In genomic region chr7:95476072-95476845, GRCh38 we compare ENCODE assay signal across 10 cellular contexts. TPM values are rescaled to one million over a fixed set of nuclear protein-coding genes. Genes with fewer than 3 reads are reported as not detected.
DNase-seq lines count a peak whose midpoint lies in the region; ATAC-seq, FAIRE-seq and TF ChIP-seq lines count a peak whose summit lies in the region.
"Had no signal": no experiment of that assay in that cellular context is flagged by ENCODE, and none has a peak within 500 bp of the region (broad histone marks: within the 10 kb centered on the region; RNA-seq: fewer than 3 reads in every experiment).

No MANE protein-coding gene starts in this region.

- no peak overlapping the region for H3K4me2 ChIP-seq in Karpas-422 (ENCODE audit: low read depth, low read length, poor library complexity, severe bottlenecking)
- H3K4me2 ChIP-seq in OCI-LY7 (ENCODE audit: low read length): no peak overlapping the region
- no peak overlapping the region for H3K4me2 ChIP-seq in H1 (ENCODE audit: insufficient read depth in 1 of 2, low read depth in 2 of 2, low read length in 2 of 2)
- H3K4me2 ChIP-seq in neuronal stem cell (ENCODE audit: insufficient read depth, low read length, poor library complexity, severe bottlenecking): no peak overlapping the region

- no peak overlapping the region for H2AK5ac ChIP-seq in H1 (ENCODE audit: low read depth, low read length)
- H2AK5ac ChIP-seq in neuronal stem cell (ENCODE audit: low read depth, low read length): no peak overlapping the region

- TF ChIP-seq EP300 in H1 (IDR thresholded peaks at IDR 0.05; ENCODE audit: borderline replicate concordance in 1 of 2, low read depth in 2 of 2, low read length in 2 of 2): no peak

- H3K23ac ChIP-seq in H1 (ENCODE audit: insufficient read length): no peak overlapping the region
- H3K23ac ChIP-seq in neuronal stem cell (ENCODE audit: low read depth, low read length, poor library complexity): no peak overlapping the region

- H3K9me3 ChIP-seq in Karpas-422 (ENCODE audit: low read length): no peaks in the 10 kb centered on the region
- H3K9me3 ChIP-seq in OCI-LY7 (ENCODE audit: low read length): no peaks in the 10 kb centered on the region
- no peaks in the 10 kb centered on the region for H3K9me3 ChIP-seq in H1 (ENCODE audit: insufficient read depth in 2 of 2, low read depth in 1 of 2, low read length in 1 of 2)
- no peaks in the 10 kb centered on the region for H3K9me3 ChIP-seq in neuronal stem cell (replicated peaks in 1 of 2; ENCODE audit: control insufficient read depth in 2 of 2, insufficient read depth in 1 of 2, low read depth in 1 of 2, low read length in 2 of 2)
- H3K9me3 ChIP-seq: left lung, thoracic aorta had no signal

- H3K56ac ChIP-seq in H1 (replicated peaks; ENCODE audit: insufficient read length, low read depth, low read length): no peak overlapping the region

- no peak overlapping the region for H3K14ac ChIP-seq in H1 (ENCODE audit: insufficient read length)
- no peak overlapping the region for H3K14ac ChIP-seq in neuronal stem cell (ENCODE audit: low read length)

- no peaks in the 10 kb centered on the region for H4K20me1 ChIP-seq in Karpas-422 (ENCODE audit: insufficient read depth, low read depth, low read length)
- no peaks in the 10 kb centered on the region for H4K20me1 ChIP-seq in OCI-LY7 (ENCODE audit: insufficient read depth, low read length)
- H4K20me1 ChIP-seq in H1 (replicated peaks in 1 of 2; ENCODE audit: control insufficient read depth in 1 of 2, insufficient read depth in 2 of 2, low read length in 2 of 2): no peaks in the 10 kb centered on the region

- H3K4me1 ChIP-seq in Karpas-422 (ENCODE audit: low read length): no peaks in the 10 kb centered on the region
- peaks cover 8% of the 10 kb centered on the region for H3K4me1 ChIP-seq in OCI-LY7 (ENCODE audit: insufficient read depth, low read length, poor library complexity, severe bottlenecking)
- H3K4me1 ChIP-seq in H1 (replicated peaks in 1 of 4; ENCODE audit: control insufficient read depth in 3 of 4, insufficient read depth in 4 of 4, low read length in 3 of 4): no peaks in the 10 kb centered on the region; a peak in 1 of 7 replicates
- peaks cover 17 to 52% of the 10 kb centered on the region in 2 donors for H3K4me1 ChIP-seq in neuronal stem cell (ENCODE audit: control insufficient read depth in 2 of 2, insufficient read depth in 1 of 2, low read depth in 1 of 2, low read length in 2 of 2)

- no peak overlapping the region for H3K18ac ChIP-seq in H1 (ENCODE audit: extremely low read depth, low read length)
- no peak overlapping the region for H3K18ac ChIP-seq in neuronal stem cell (ENCODE audit: low read length)

- peak overlapping the region; percentile 84 for H2AFZ ChIP-seq in Karpas-422 (ENCODE audit: low read length)
- H2AFZ ChIP-seq in OCI-LY7 (ENCODE audit: low read length): peak overlapping the region; percentile 98
- peak overlapping the region; percentile 84; the same call in 1 of the 2 replicates for H2AFZ ChIP-seq in H1 (ENCODE audit: low read length)
- H2AFZ ChIP-seq in neuronal stem cell (ENCODE audit: low read length): peak overlapping the region; percentile 60

- H3K4ac ChIP-seq in H1 (replicated peaks; ENCODE audit: insufficient read length, low read depth, low read length) (no peak overlapping the region), neuronal stem cell (ENCODE audit: low read length) (no peak overlapping the region)

- DNase-seq in Karpas-422: no peak
- no peak for DNase-seq in OCI-LY7 (ENCODE audit: low spot score)
- no peak for DNase-seq in H1 (ENCODE audit: low read depth in 1 of 2, low spot score in 2 of 2)
- no peak for DNase-seq in neuronal stem cell (ENCODE audit: low spot score)
- DNase-seq in NCI-H345 (lab: John Stamatoyannopoulos, UW): no peak
- no peak for DNase-seq in CD1c-positive myeloid dendritic cell (ENCODE audit: extremely low spot score)

- intact Hi-C loops in OCI-LY7 (cut with micrococcal nuclease; ENCODE audit: unreplicated experiment): loop anchor here (2.0 kb wide), 1 partner anchor 1027 kb away; no protein-coding TSS in a partner anchor

- H3K27me3 ChIP-seq in Karpas-422 (ENCODE audit: low read length) (no peaks in the 10 kb centered on the region), H1 (replicated peaks in 1 of 4; ENCODE audit: control insufficient read depth in 3 of 4, extremely low read depth in 1 of 4, insufficient read depth in 3 of 4, low read length in 3 of 4) (no peaks in the 10 kb centered on the region), neuronal stem cell (ENCODE audit: control insufficient read depth in 3 of 3, insufficient read depth in 3 of 3, low read depth in 1 of 3, low read length in 3 of 3) (no peaks in the 10 kb centered on the region)
- H3K27me3 ChIP-seq: left lung had no signal

- TF ChIP-seq RAD21 in H1 (IDR thresholded peaks at IDR 0.05 in 1 of 2, conservative IDR thresholded peaks at IDR 0.05 in 1 of 2; ENCODE audit: low read depth in 2 of 2, low read length in 2 of 2): no peak

- no peak for TF ChIP-seq POLR2A in H1 (IDR thresholded peaks at IDR 0.05; ENCODE audit: control extremely low read depth in 1 of 2, low read depth in 2 of 2, low read length in 2 of 2)

- BruUV-seq in OCI-LY7 (replicated peaks; lab: Mats Ljungman, UMichigan): no TSS peak

- H3K36me3 ChIP-seq in Karpas-422 (ENCODE audit: insufficient read depth, low read length) (no peaks in the 10 kb centered on the region), OCI-LY7 (ENCODE audit: insufficient read depth, low read length) (no peaks in the 10 kb centered on the region; the same call in 1 of the 2 replicates), H1 (ENCODE audit: control insufficient read depth in 2 of 4, insufficient read depth in 4 of 4, low read length in 3 of 4) (no peaks in the 10 kb centered on the region), neuronal stem cell (replicated peaks in 1 of 2; ENCODE audit: control insufficient read depth in 2 of 2, insufficient read depth in 2 of 2, low read length in 2 of 2) (no peaks in the 10 kb centered on the region)
- H3K36me3 ChIP-seq: left lung, thoracic aorta had no signal

- H4K5ac ChIP-seq in H1 (ENCODE audit: insufficient read length, low read depth, low read length): no peak overlapping the region

- no peak for ATAC-seq in GM18907 (IDR thresholded peaks at IDR 0.05; ENCODE audit: unreplicated experiment)
- ATAC-seq in HG03378 (IDR thresholded peaks at IDR 0.05; ENCODE audit: unreplicated experiment): no peak

- no peaks in the 10 kb centered on the region; the same call in 1 of the 2 replicates for H3K23me2 ChIP-seq in H1 (ENCODE audit: low read depth, low read length)

- H4K8ac ChIP-seq in H1 (ENCODE audit: extremely low read depth, insufficient read depth, low read length): no peak overlapping the region
- H4K8ac ChIP-seq in neuronal stem cell (ENCODE audit: low read depth, low read length): no peak overlapping the region

- H3K4me3 ChIP-seq in Karpas-422 (ENCODE audit: low read length): no peak overlapping the region
- no peak overlapping the region for H3K4me3 ChIP-seq in OCI-LY7 (ENCODE audit: low read depth, low read length, poor library complexity, severe bottlenecking)
- H3K4me3 ChIP-seq in H1 (ENCODE audit: extremely low read depth in 1 of 4, insufficient read depth in 2 of 4, low read depth in 3 of 4, low read length in 4 of 4): no peak overlapping the region
- no peak overlapping the region for H3K4me3 ChIP-seq in neuronal stem cell (ENCODE audit: low read length in 2 of 2)
- H3K4me3 ChIP-seq: left lung, thoracic aorta had no signal

- POLR2A ChIA-PET in OCI-LY7 (lab: Charles Lee) (interaction anchor here (0.5 to 0.7 kb wide), 4 partner anchors 37 to 802 kb away, joined by 3 to 4 read pairs (median 4); no protein-coding TSS in a partner anchor), H1 (lab: Charles Lee; ENCODE audit: partially characterized antibody) (interaction anchor here (1.2 kb wide), 1 partner anchor 41 kb away, joined by 4 read pairs; no protein-coding TSS in a partner anchor)

- TF ChIP-seq CTCF in OCI-LY7 (conservative IDR thresholded peaks at IDR 0.05; ENCODE audit: low read length): no peak
- TF ChIP-seq CTCF in H1 (IDR thresholded peaks at IDR 0.05; ENCODE audit: control extremely low read depth in 1 of 3, insufficient read depth in 1 of 3, low read depth in 1 of 3, low read length in 3 of 3): no peak

- no peaks in the 10 kb centered on the region for H3K79me1 ChIP-seq in H1 (ENCODE audit: low read depth, low read length)
- H3K79me1 ChIP-seq in neuronal stem cell (ENCODE audit: low read depth, low read length): peaks cover 2% of the 10 kb centered on the region

- H3K27ac ChIP-seq in Karpas-422 (ENCODE audit: low read length) (no peak overlapping the region), OCI-LY7 (ENCODE audit: low read depth, low read length, poor library complexity, severe bottlenecking) (no peak overlapping the region), H1 (ENCODE audit: low read depth, low read length) (no peak overlapping the region), neuronal stem cell (replicated peaks; ENCODE audit: low read length) (peak overlapping the region; percentile 45)
- H3K27ac ChIP-seq: left lung, thoracic aorta had no signal

- H2BK120ac ChIP-seq in H1 (replicated peaks; ENCODE audit: low read depth, low read length): no peak overlapping the region
- H2BK120ac ChIP-seq in neuronal stem cell (ENCODE audit: low read depth, low read length): no peak overlapping the region

- H4K91ac ChIP-seq in H1 (replicated peaks; ENCODE audit: insufficient read length, low read length): no peak overlapping the region
- H4K91ac ChIP-seq in neuronal stem cell (ENCODE audit: low read depth, low read length, poor library complexity): no peak overlapping the region

- 83% methylated on average over 9 of the region's 9 CpGs; no CpG with 5 or more reads in 1 of the 2 experiments for WGBS in H1 (ENCODE audit: extremely low coverage in 1 of 2, insufficient coverage in 1 of 2, insufficient read length in 1 of 2, insufficient replicate concordance in 2 of 2, low coverage in 1 of 2, low lambda C conversion rate in 2 of 2, missing lambda C conversion rate in 1 of 2), 2 experiments
- no CpG with 5 or more reads among the region's 9 CpGs for WGBS in neuronal stem cell (ENCODE audit: extremely low coverage in 2 of 2, insufficient read length in 2 of 2, insufficient replicate concordance in 1 of 2), 2 donors

- H2BK20ac ChIP-seq in H1 (ENCODE audit: low read length): no peak overlapping the region

- H3K79me2 ChIP-seq in Karpas-422 (ENCODE audit: low read length) (no peaks in the 10 kb centered on the region), OCI-LY7 (ENCODE audit: insufficient read depth, low read depth, low read length) (no peaks in the 10 kb centered on the region), H1 (ENCODE audit: control insufficient read depth in 1 of 2, insufficient read depth in 2 of 2, low read length in 2 of 2) (no peaks in the 10 kb centered on the region)

- CTCF ChIA-PET in OCI-LY7 (lab: Charles Lee; ENCODE audit: unreplicated experiment) (interaction anchor here (0.6 to 1.0 kb wide), 2 partner anchors 108 to 1027 kb away, joined by 3 read pairs; no protein-coding TSS in a partner anchor), H1 (lab: Charles Lee; ENCODE audit: partially characterized antibody) (interaction anchor here (0.6 to 5.6 kb wide), 52 partner anchors 8 to 1797 kb away, joined by 3 to 55 read pairs (median 4); partner anchors contain the start of genes ASB4, COL1A2 and PON3)

- H3K9ac ChIP-seq in Karpas-422 (ENCODE audit: low read length): no peak overlapping the region
- no peak overlapping the region for H3K9ac ChIP-seq in H1 (replicated peaks in 1 of 4; ENCODE audit: extremely low read depth in 1 of 4, low read depth in 3 of 4, low read length in 3 of 4)
- H3K9ac ChIP-seq in neuronal stem cell (ENCODE audit: low read depth, low read length, poor library complexity): no peak overlapping the region

- H2BK5ac ChIP-seq in H1 (ENCODE audit: low read depth, low read length) (no peak overlapping the region), neuronal stem cell (ENCODE audit: low read length) (no peak overlapping the region)

- H2BK15ac ChIP-seq in H1 (ENCODE audit: low read length) (no peak overlapping the region), neuronal stem cell (ENCODE audit: low read length) (no peak overlapping the region)

- H3K9me2 ChIP-seq in Karpas-422 (replicated peaks; ENCODE audit: insufficient read depth, low read length) (no peaks in the 10 kb centered on the region), OCI-LY7 (ENCODE audit: insufficient read depth, low read length) (no peaks in the 10 kb centered on the region)

- no peak overlapping the region for H2BK12ac ChIP-seq in H1 (ENCODE audit: low read depth, low read length)
- no peak overlapping the region for H2BK12ac ChIP-seq in neuronal stem cell (ENCODE audit: low read length)

- no peak for FAIRE-seq in H1 (lab: Jason Lieb, UNC)

RNA-seq across cellular contexts. Expression of gene ASB4, which starts 9.5 kb away (rescaled TPM):
- total RNA-seq in Karpas-422 (2014; rRNA removed; shearing (Covaris generic); ENCODE audit: low replicate concordance): not detected in 2 replicates
- total RNA-seq in OCI-LY7 (2014; rRNA removed; shearing (Covaris generic)): not detected in 2 replicates
- total RNA-seq in OCI-LY7 (2022): not detected in 2 replicates
- not detected in 2 replicates for total RNA-seq in H1 (2021; fragmentation: NEBNext Ultra II Directional; extraction: Animal tissue kit (Norgen Biotek cat#: 25700))
- not detected in 2 replicates for polyA plus RNA-seq in H1 (2011; rRNA removed)
- polyA plus RNA-seq in H1 (2011; cell fraction: cytosol; rRNA removed): not detected
- polyA plus RNA-seq in H1 (2011; cell fraction: nucleus; rRNA removed): not detected
- not detected in 4 replicates for polyA plus RNA-seq in H1 (2012, experiment 1 of 2)
- polyA plus RNA-seq in H1 (2012, experiment 2 of 2): not detected
- polyA plus RNA-seq in H1 (2013, experiment 1 of 2): not detected
- not detected for polyA plus RNA-seq in H1 (2013, experiment 2 of 2)
- not detected in 2 replicates for polyA minus RNA-seq in H1 (2011; rRNA and poly(A)+ RNA removed)
- not detected for polyA minus RNA-seq in H1 (2011; cell fraction: cytosol; rRNA and poly(A)+ RNA removed)
- polyA minus RNA-seq in H1 (2011; cell fraction: nucleus; rRNA and poly(A)+ RNA removed): not detected
- 0.01 TPM for polyA plus RNA-seq in neuronal stem cell (2013, experiment 1 of 2)
- 0.01 TPM for polyA plus RNA-seq in neuronal stem cell (2013, experiment 2 of 2)

RNA-seq across cellular contexts. Expression of gene PON2, which starts 41.4 kb away (rescaled TPM):
- not detected in 2 replicates for total RNA-seq in Karpas-422 (2014; rRNA removed; shearing (Covaris generic); ENCODE audit: low replicate concordance)
- total RNA-seq in OCI-LY7 (2014; rRNA removed; shearing (Covaris generic)): not detected in 2 replicates
- total RNA-seq in OCI-LY7 (2022): not detected in 2 replicates
- total RNA-seq in H1 (2021; fragmentation: NEBNext Ultra II Directional; extraction: Animal tissue kit (Norgen Biotek cat#: 25700)): 27.5 and 31.0 TPM in 2 replicates
- 12.7 and 20.6 TPM in 2 replicates for polyA plus RNA-seq in H1 (2011; rRNA removed)
- 20.2 TPM for polyA plus RNA-seq in H1 (2011; cell fraction: cytosol; rRNA removed)
- polyA plus RNA-seq in H1 (2011; cell fraction: nucleus; rRNA removed): 16.1 TPM
- 20.6 to 32.3 TPM (median 24.0 TPM) in 4 replicates for polyA plus RNA-seq in H1 (2012, experiment 1 of 2)
- 3.5 TPM for polyA plus RNA-seq in H1 (2012, experiment 2 of 2)
- polyA plus RNA-seq in H1 (2013, experiment 1 of 2): 37.2 TPM
- polyA plus RNA-seq in H1 (2013, experiment 2 of 2): 40.0 TPM
- polyA minus RNA-seq in H1 (2011; rRNA and poly(A)+ RNA removed): 12.2 and 22.0 TPM in 2 replicates
- 11.6 TPM for polyA minus RNA-seq in H1 (2011; cell fraction: cytosol; rRNA and poly(A)+ RNA removed)
- 36.2 TPM for polyA minus RNA-seq in H1 (2011; cell fraction: nucleus; rRNA and poly(A)+ RNA removed)
- 85.4 TPM for polyA plus RNA-seq in neuronal stem cell (2013, experiment 1 of 2)
- 87.0 TPM for polyA plus RNA-seq in neuronal stem cell (2013, experiment 2 of 2)

Comparison
In these comparisons a context has a peak if more than half of its experiments do, and no peak if none do; other contexts are left out.
1. RNA of gene PON2, which starts 41.4 kb away (total RNA-seq): 27.5 to 31.0 TPM in H1; not detected in OCI-LY7 and not detected in Karpas-422; every median in the first group is over 10 times any median in the second.
2. Peak in every context shown above with its lines, with median percentiles within 50 percentile points of each other: H2AFZ ChIP-seq.